10 cellular contexts compared by ENCODE assay signal in genomic region chr17:58338454-58338841, GRCh38.
DNase-seq lines count a peak whose midpoint lies in the region; ATAC-seq and TF ChIP-seq lines count a peak whose summit lies in the region.
"Had no signal": no experiment of that assay in that cellular context is flagged by ENCODE, and none has a peak within 500 bp of the region (broad histone marks: within the 10 kb centered on the region; RNA-seq: fewer than 3 reads in every experiment).

No MANE protein-coding gene starts in this region.

- no peaks in the 10 kb centered on the region for H3K36me3 ChIP-seq in SU-DHL-6 (ENCODE audit: low read length)
- H3K36me3 ChIP-seq: gastrocnemius medialis had no signal

- peaks cover 39% of the 10 kb centered on the region for H3K79me2 ChIP-seq in SU-DHL-6 (ENCODE audit: insufficient read depth, low read length)

- H3K27me3 ChIP-seq in SU-DHL-6 (ENCODE audit: low read length) (no peaks in the 10 kb centered on the region), layer of hippocampus (ENCODE audit: control insufficient read depth, insufficient read depth, low read length) (no peaks in the 10 kb centered on the region)

- peak overlapping the region; percentile 41 for H3K4me3 ChIP-seq in SU-DHL-6 (ENCODE audit: insufficient read depth, low read length, poor library complexity, severe bottlenecking)

- peak overlapping the region; percentile 100 for H3K9ac ChIP-seq in SU-DHL-6 (ENCODE audit: low read length)

- H3K27ac ChIP-seq in SU-DHL-6 (ENCODE audit: low read depth, low read length) (peak overlapping the region; percentile 97), layer of hippocampus (ENCODE audit: low read depth, low read length) (peak overlapping the region; percentile 80), substantia nigra (ENCODE audit: low read depth, low read length, poor library complexity, severe bottlenecking) (peak overlapping the region; percentile 77)
- H3K27ac ChIP-seq: VCaP had no signal

- no peaks in the 10 kb centered on the region for H3K9me3 ChIP-seq in SU-DHL-6 (ENCODE audit: insufficient read depth, low read length)
- H3K9me3 ChIP-seq: gastrocnemius medialis had no signal

- H3F3A ChIP-seq in SU-DHL-6 (ENCODE audit: insufficient read depth) = peaks cover 87% of the 10 kb centered on the region

- ATAC-seq in GM19463 (IDR thresholded peaks at IDR 0.05; ENCODE audit: unreplicated experiment) = no peak

- peak overlapping the region; percentile 99 for H3K4me3 Mint-ChIP-seq in activated T-cell treated with anti-CD3 and anti-CD28 coated beads, Interleukin-2, amount 50 U/mL, for 24 hours

- peaks cover 93% of the 10 kb centered on the region for H3K36me3 Mint-ChIP-seq in activated T-cell treated with anti-CD3 and anti-CD28 coated beads, Interleukin-2, amount 50 U/mL, for 24 hours (ENCODE audit: low read depth)

- H3K9me2 ChIP-seq in SU-DHL-6 (replicated peaks; ENCODE audit: insufficient read depth, low read length) = no peaks in the 10 kb centered on the region

- H2AFZ ChIP-seq in SU-DHL-6 (ENCODE audit: low read depth, low read length, severe bottlenecking) = no peak overlapping the region

- H3K27me3 Mint-ChIP-seq in activated T-cell treated with anti-CD3 and anti-CD28 coated beads, Interleukin-2, amount 50 U/mL, for 24 hours = no peaks in the 10 kb centered on the region

- DNase-seq in activated T-cell treated with anti-CD3 and anti-CD28 coated beads, Interleukin-2, amount 50 U/mL, for 24 hours = no peak
- no peak for DNase-seq in activated T-cell treated with anti-CD3 and anti-CD28 coated beads, Interleukin-2, amount 50 U/mL, for 1 hour
- DNase-seq in substantia nigra (lab: John Stamatoyannopoulos, UW) (no peak), NOMO-1 treated with DMSO at 0.1 percent for 48 hours (lab: John Stamatoyannopoulos, UW; ENCODE audit: unreplicated experiment) (no peak), GM19238 (ENCODE audit: insufficient read length, low spot score) (no peak)

- H3K4me2 ChIP-seq in SU-DHL-6 (ENCODE audit: low read depth, low read length, poor library complexity, severe bottlenecking) = peak overlapping the region; percentile 99

- H3K27ac Mint-ChIP-seq in activated T-cell treated with anti-CD3 and anti-CD28 coated beads, Interleukin-2, amount 50 U/mL, for 24 hours = peak overlapping the region; percentile 100

- H4K20me1 ChIP-seq in SU-DHL-6 (ENCODE audit: low read depth, low read length) = no peaks in the 10 kb centered on the region

- TF ChIP-seq CTCF in SU-DHL-6 (IDR thresholded peaks at IDR 0.05; ENCODE audit: insufficient read depth, low read length, poor library complexity, severe bottlenecking) = peak; percentile 28

- H3K9me3 Mint-ChIP-seq in activated T-cell treated with anti-CD3 and anti-CD28 coated beads, Interleukin-2, amount 50 U/mL, for 24 hours = no peaks in the 10 kb centered on the region

- peaks cover 68% of the 10 kb centered on the region for H3K4me1 Mint-ChIP-seq in activated T-cell treated with anti-CD3 and anti-CD28 coated beads, Interleukin-2, amount 50 U/mL, for 24 hours (ENCODE audit: low read depth)
